15 cellular contexts compared by ENCODE assay signal in the genomic region with DNA sequence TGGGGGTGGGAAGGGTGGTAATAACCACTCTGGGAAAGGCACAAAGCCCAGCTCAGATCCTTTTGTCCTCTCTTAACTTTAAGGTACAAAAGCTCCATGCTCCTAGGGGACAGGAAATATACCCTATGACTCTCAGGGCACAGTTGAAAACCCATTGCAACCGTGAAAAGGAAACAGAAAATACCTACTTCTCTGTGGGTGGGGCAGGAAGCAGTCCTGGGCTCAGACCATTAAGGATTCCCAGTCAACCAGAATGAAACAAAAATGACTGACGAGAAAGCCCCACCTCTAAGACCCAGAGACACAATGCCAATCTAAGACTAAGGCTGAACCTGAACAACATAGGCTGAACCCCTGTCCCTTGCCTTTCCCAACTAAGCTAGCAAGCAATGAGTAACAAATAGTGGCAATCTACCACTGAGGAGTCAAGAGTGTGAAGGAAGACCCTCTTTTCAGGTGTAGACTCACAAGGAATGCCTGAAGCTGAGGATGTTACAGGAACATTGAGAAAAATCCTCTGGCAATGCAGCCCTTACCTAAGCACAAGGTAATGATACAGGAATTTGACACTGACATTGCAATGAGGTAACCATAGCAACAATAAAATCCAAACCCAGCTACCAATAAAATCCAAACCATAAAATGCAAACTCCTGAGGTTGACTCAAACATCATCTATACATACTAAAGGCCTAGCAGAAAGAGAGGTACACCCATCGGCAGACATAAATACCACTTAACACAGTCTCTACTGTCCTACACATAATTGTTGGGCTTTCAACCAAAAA.
A peak's percentile ranks its signal among the peaks of the same experiment; 100 is the strongest.
DNase-seq lines count a peak whose midpoint lies in the region; ATAC-seq, FAIRE-seq and TF ChIP-seq lines count a peak whose summit lies in the region.
"Had no signal": no experiment of that assay in that cellular context is flagged by ENCODE, and none has a peak within 500 bp of the region (broad histone marks: within the 10 kb centered on the region; RNA-seq: fewer than 3 reads in every experiment).

No MANE protein-coding gene starts in this region.

- H3K9me1 ChIP-seq in K562 (ENCODE audit: control insufficient read depth, insufficient read depth, low read length) = no peaks in the 10 kb centered on the region

- in situ Hi-C loops in K562 (cut with MboI) (no loop called here), GM13977 (cut with MboI; ENCODE audit: low pct_unique_long_range_greater_than_20kb, low sequenced_read_pairs, unreplicated experiment) (no loop called here)

- CTCF ChIA-PET in K562 (lab: Yijun Ruan, JAX; ENCODE audit: low intra/inter-chr PET ratio) = no interaction called here

- TF ChIP-seq POLR2A in K562 (conservative IDR thresholded peaks at IDR 0.05) = no peak

- no peaks in the 10 kb centered on the region for H3K9me3 ChIP-seq in K562 (replicated peaks; ENCODE audit: control insufficient read depth, insufficient read depth, low read depth, low read length)
- H3K9me3 ChIP-seq: A549 had no signal

- H3K4me1 ChIP-seq in K562 (replicated peaks in 1 of 2; ENCODE audit: control insufficient read depth in 2 of 2, insufficient read depth in 2 of 2, low read length in 2 of 2) = no peaks in the 10 kb centered on the region
- H3K4me1 ChIP-seq: A549 had no signal

- H3K27ac ChIP-seq in K562 (ENCODE audit: extremely low read depth, low read depth, low read length) = no peak overlapping the region
- H3K27ac ChIP-seq in dorsolateral prefrontal cortex = no peak overlapping the region
- H3K27ac ChIP-seq: A549, C4-2B, HL-60 had no signal

- ATAC-seq in GM18858 (IDR thresholded peaks at IDR 0.05; ENCODE audit: unreplicated experiment) (peak; percentile 55), GM21367 (IDR thresholded peaks at IDR 0.05; ENCODE audit: unreplicated experiment) (peak; percentile 70), HG02981 (IDR thresholded peaks at IDR 0.05; ENCODE audit: unreplicated experiment) (peak; percentile 53), K562 (no peak), left ventricle myocardium superior (no peak)
- ATAC-seq: A549 had no signal

- TF ChIP-seq CTCF in K562 (IDR thresholded peaks at IDR 0.05 in 2 of 3, conservative IDR thresholded peaks at IDR 0.05 in 1 of 3; ENCODE audit: insufficient read depth in 2 of 3, low read depth in 1 of 3, low read length in 3 of 3) (no peak), GM13977 (IDR thresholded peaks at IDR 0.05; ENCODE audit: extremely low read depth, insufficient read depth, missing control alignments) (no peak), dorsolateral prefrontal cortex (IDR thresholded peaks at IDR 0.05 in 54 of 56, conservative IDR thresholded peaks at IDR 0.05 in 2 of 56; ENCODE audit: low read depth in 1 of 56, partially characterized antibody in 56 of 56) (no peak)

- no peak for TF ChIP-seq EP300 in K562 (IDR thresholded peaks at IDR 0.05; ENCODE audit: low read length)

- no peak overlapping the region for H3K4me3 ChIP-seq in K562
- H3K4me3 ChIP-seq in dorsolateral prefrontal cortex = no peak overlapping the region
- H3K4me3 ChIP-seq: A549 had no signal

- no peak overlapping the region for H3K4me2 ChIP-seq in K562 (ENCODE audit: insufficient read depth, low read length)
- H3K4me2 ChIP-seq: A549 had no signal

- no peaks in the 10 kb centered on the region for H4K20me1 ChIP-seq in K562 (replicated peaks; ENCODE audit: control insufficient read depth, insufficient read depth, low read length)

- DNase-seq in K562 (ENCODE audit: extremely low read depth in 1 of 4, low spot score in 3 of 4) (no peak), GM13977 (ENCODE audit: low spot score) (no peak), left ventricle myocardium superior (no peak), dorsolateral prefrontal cortex (no peak)
- DNase-seq in activated CD8-positive, alpha-beta memory T cell treated with anti-CD3 and anti-CD28 coated beads for 24 hours = no peak
- DNase-seq: NCI-H146, NCI-H2171 treated with DMSO at 0.1 percent for 48 hours, NCI-H774, SHP77 treated with DMSO at 0.1 percent for 48 hours had no signal

- H3K79me2 ChIP-seq in K562 (ENCODE audit: control insufficient read depth, insufficient read depth, low read length) = no peaks in the 10 kb centered on the region

- no peaks in the 10 kb centered on the region for H3K27me3 ChIP-seq in K562 (ENCODE audit: control insufficient read depth in 2 of 2, insufficient read depth in 2 of 2, low read length in 2 of 2)
- peaks cover 0 to 9% (median 0%) of the 10 kb centered on the region in 45 donors for H3K27me3 ChIP-seq in dorsolateral prefrontal cortex

- H2AFZ ChIP-seq in K562 (ENCODE audit: low read depth, low read length) = no peak overlapping the region

- FAIRE-seq in K562 (lab: Jason Lieb, UNC) = no peak
- FAIRE-seq: A549 had no signal

- no peak overlapping the region for H3K9ac ChIP-seq in K562 (ENCODE audit: insufficient read depth in 1 of 2, low read depth in 2 of 2, low read length in 2 of 2)

- intact Hi-C loops in K562 (cut with micrococcal nuclease) (no loop called here), left ventricle myocardium superior (cut with micrococcal nuclease) (no loop called here), dorsolateral prefrontal cortex (cut with DNase I) (no loop called here)

- BruUV-seq in K562 (replicated peaks; lab: Mats Ljungman, UMichigan) = no TSS peak

- POLR2A ChIA-PET in K562 (lab: Yijun Ruan, JAX) = no interaction called here

- no peaks in the 10 kb centered on the region for H3K36me3 ChIP-seq in K562 (ENCODE audit: control insufficient read depth, insufficient read depth, low read length)

- no peak for TF ChIP-seq RAD21 in K562 (CRISPR knock-in tag; conservative IDR thresholded peaks at IDR 0.05 in 1 of 2, IDR thresholded peaks at IDR 0.05 in 1 of 2)

- 65% methylated on average over 3 of the region's 3 CpGs for WGBS in K562 (ENCODE audit: insufficient coverage, low coverage, missing lambda C conversion rate)

TF ChIP-seq in K562, 482 proteins besides CTCF, POLR2A, EP300 and RAD21:
- TF ChIP-seq BRCA1 (IDR thresholded peaks at IDR 0.05) (no peak), BRCA1 (CRISPR knock-in tag; IDR thresholded peaks at IDR 0.05) (no peak), RFX1 (IDR thresholded peaks at IDR 0.05) (peak; percentile 75), CSDE1 (IDR thresholded peaks at IDR 0.05) (no peak)

Comparison
In these comparisons a context has a peak if more than half of its experiments do, and no peak if none do; other contexts are left out.
1. ATAC-seq: peak in GM18858 (single experiment), GM21367 (single experiment) and HG02981 (single experiment); none in K562 (single experiment) and left ventricle myocardium superior (single experiment).